In genomic region chr6:31225735-31226134, GRCh38 we compare ENCODE assay signal across 17 cellular contexts. TPM values are rescaled to one million over a fixed set of nuclear protein-coding genes. Genes with fewer than 3 reads are reported as not detected.
DNase-seq lines count a peak whose midpoint lies in the region; ATAC-seq and TF ChIP-seq lines count a peak whose summit lies in the region.
"Had no signal": no experiment of that assay in that cellular context is flagged by ENCODE, and none has a peak within 500 bp of the region (broad histone marks: within the 10 kb centered on the region; RNA-seq: fewer than 3 reads in every experiment).

No MANE protein-coding gene starts in this region.

- peak; percentile 56 for ATAC-seq in mucosa of descending colon

- TF ChIP-seq CTCF in LNCaP clone FGC (IDR thresholded peaks at IDR 0.05; ENCODE audit: control insufficient read depth, extremely low read depth, insufficient read depth) (no peak), mucosa of descending colon (IDR thresholded peaks at IDR 0.05) (no peak)

- H3K27me3 ChIP-seq in SJCRH30, result no peaks in the 10 kb centered on the region

- peaks cover 3% of the 10 kb centered on the region for H3K4me1 ChIP-seq in mucosa of descending colon (ENCODE audit: low read depth)
- H3K4me1 ChIP-seq in SJCRH30, result no peaks in the 10 kb centered on the region
- H3K4me1 ChIP-seq: BE2C, Caco-2, HAP-1 had no signal

- no peaks in the 10 kb centered on the region for H3K36me3 ChIP-seq in mucosa of descending colon (ENCODE audit: low read depth)
- H3K36me3 ChIP-seq in SJCRH30, result no peaks in the 10 kb centered on the region
- H3K36me3 ChIP-seq: BE2C, HAP-1 had no signal

- no peak overlapping the region for H3K27ac ChIP-seq in SJCRH30
- H3K27ac ChIP-seq: GM23248 had no signal

- no peak overlapping the region for H3K4me3 ChIP-seq in LNCaP clone FGC (ENCODE audit: low read depth, low read length)
- H3K4me3 ChIP-seq in mucosa of descending colon, result no peak overlapping the region
- H3K4me3 ChIP-seq in SJCRH30, result no peak overlapping the region
- H3K4me3 ChIP-seq: GM23248, HAP-1 had no signal

- H3K9me3 ChIP-seq in mucosa of descending colon, result no peaks in the 10 kb centered on the region
- H3K9me3 ChIP-seq in SJCRH30 (replicated peaks), result no peaks in the 10 kb centered on the region
- H3K9me3 ChIP-seq: BE2C, Caco-2, HAP-1 had no signal

- DNase-seq in LNCaP clone FGC (ENCODE audit: low read depth), result peak; percentile 95
- DNase-seq in NCI-H2029 treated with DMSO at 0.1 percent for 48 hours (lab: John Stamatoyannopoulos, UW), result peak; percentile 14
- DNase-seq in mucosa of descending colon, result no peak
- DNase-seq in SJCRH30, result no peak
- DNase-seq in NCI-H2081 (lab: John Stamatoyannopoulos, UW), result no peak
- no peak for DNase-seq in activated gamma-delta T cell (lab: John Stamatoyannopoulos, UW)
- DNase-seq: ACHN; BE2C; C1 segment of cervical spinal cord; Caco-2; CD4-positive, alpha-beta T cell; DMS153; DMS79; GDM1; GM23248 had no signal

- intact Hi-C loops in mucosa of descending colon (cut with DNase I, micrococcal nuclease), result no loop called here

RNA-seq across cellular contexts. Expression of gene HLA-C, which starts 46.2 kb away (rescaled TPM):
- 1,000 to 10,000 TPM in 2 of 3 donors, 100 to 1,000 TPM in 1; 965 to 2,616 (median 1,478) TPM for total RNA-seq in mucosa of descending colon
- 0.73 TPM in 1 of 2 replicates, not detected in the other for total RNA-seq in SJCRH30 (2014; rRNA removed; shearing (Covaris generic))

RNA-seq across cellular contexts. Expression of gene POU5F1, which starts 55.3 kb away (rescaled TPM):
- total RNA-seq in mucosa of descending colon, result 1 to 10 TPM; 2.1 to 5.8 (median 3.4) TPM
- 2.4 and 5.7 TPM in 2 replicates for total RNA-seq in SJCRH30 (2014; rRNA removed; shearing (Covaris generic))
- total RNA-seq: Caco-2; CD4-positive, alpha-beta T cell; H4 had no signal

Comparison
In these comparisons a context has a peak if more than half of its experiments do, and no peak if none do; other contexts are left out.
1. DNase-seq: peak in LNCaP clone FGC (single experiment) and NCI-H2029 treated with DMSO at 0.1 percent for 48 hours (single experiment); none in mucosa of descending colon (0 of 3), SJCRH30 (0 of 2), NCI-H2081 (0 of 2) and activated gamma-delta T cell (single experiment).
2. RNA of gene HLA-C, which starts 46.2 kb away (total RNA-seq): 965 to 2,616 TPM in mucosa of descending colon; 0.73 TPM in SJCRH30; every median in the first group is over 100 times any median in the second.